Comparison of ENCODE assay signal across 8 cellular contexts in the genomic region with DNA sequence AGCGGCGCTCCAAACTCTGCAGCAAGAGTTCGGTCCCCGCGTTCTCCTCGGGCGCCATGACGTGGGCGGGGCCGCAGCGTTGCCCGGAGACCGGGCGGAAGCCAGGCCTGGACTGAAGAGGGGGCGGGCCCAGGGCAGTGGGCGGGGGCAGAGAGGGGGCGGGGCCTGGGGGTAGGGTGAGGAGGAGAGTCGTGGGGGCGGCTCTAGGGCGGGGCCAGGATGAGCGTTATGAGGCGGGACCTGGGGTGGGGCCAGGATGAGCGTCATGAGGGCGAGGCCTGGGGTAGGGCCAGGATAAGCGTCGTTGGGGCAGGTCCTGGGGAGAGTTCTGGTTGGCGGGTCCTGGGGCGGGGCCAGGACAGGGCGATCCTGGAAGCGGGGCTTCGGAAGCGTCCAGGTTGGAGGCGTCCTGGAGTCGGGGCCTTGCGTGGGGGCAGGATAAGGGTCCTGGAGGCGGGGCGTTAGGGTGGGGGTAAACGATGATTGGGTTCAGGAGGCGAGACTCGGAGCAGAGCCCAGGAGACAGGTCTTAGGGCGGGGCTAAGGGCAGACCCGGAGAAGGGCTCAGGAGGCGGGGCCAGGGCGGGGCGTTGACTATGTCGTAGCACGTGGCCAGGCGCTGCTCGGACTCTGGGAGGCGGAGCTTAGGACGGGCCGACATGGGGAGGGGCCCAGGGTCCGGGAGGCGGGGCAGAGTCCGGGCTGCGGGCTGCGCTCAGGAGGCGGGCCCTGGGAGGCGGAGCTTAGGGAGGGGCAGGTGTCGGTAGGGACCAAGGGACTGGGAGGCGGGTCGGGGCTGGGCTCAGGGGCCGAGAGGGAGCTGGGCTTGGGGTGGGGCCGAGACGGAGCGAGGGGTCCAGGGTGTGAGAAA.
DNase-seq lines count a peak whose midpoint lies in the region; ATAC-seq, FAIRE-seq and TF ChIP-seq lines count a peak whose summit lies in the region.
"Not testable (repeated sequence)": the region's sequence is repeated elsewhere in the genome, so short reads cannot be mapped to it uniquely, and the experiment has no call there.

No MANE protein-coding gene starts in this region.

- peak; percentile 89 for DNase-seq in GM12891 (ENCODE audit: insufficient read length, low spot score)
- peak; percentile 92 to 95 for DNase-seq in NCI-H2081 (lab: John Stamatoyannopoulos, UW)
- peak; percentile 99 for DNase-seq in T1000 (lab: John Stamatoyannopoulos, UW)
- DNase-seq in astrocyte of the cerebellum (ENCODE audit: low read depth) = peak; percentile 94
- peak; percentile 99 to 100 (median 100) for DNase-seq in right cardiac atrium
- DNase-seq in psoas muscle = peak; percentile 98 to 99
- peak; percentile 99 for DNase-seq in ureter (ENCODE audit: low spot score)

- under 1% methylated on average over 66 of the region's 66 CpGs for WGBS in right cardiac atrium
- 1% methylated on average over 54 to 66 of the region's 66 CpGs for WGBS in psoas muscle, 3 donors

- H3K36me3 ChIP-seq in psoas muscle (ENCODE audit: insufficient read depth in 1 of 2, low read depth in 1 of 2) = not testable (repeated sequence)

- ATAC-seq in HG02970 (IDR thresholded peaks at IDR 0.05; ENCODE audit: low FRiP score, unreplicated experiment) (peak; percentile 79), right cardiac atrium (peak; percentile 100), psoas muscle (peak; percentile 100)

- H3K4me3 ChIP-seq in astrocyte of the cerebellum (ENCODE audit: low read depth, low read length) = peak overlapping the region; percentile 72
- H3K4me3 ChIP-seq in right cardiac atrium (ENCODE audit: low read length) = peak overlapping the region; percentile 54
- peak overlapping the region; percentile 77 for H3K4me3 ChIP-seq in psoas muscle

- in situ Hi-C loops in astrocyte of the cerebellum (cut with HindIII; ENCODE audit: low sequenced_read_pairs) = not testable (repeated sequence)

- not testable (repeated sequence) for TF ChIP-seq POLR2A in GM12891 (IDR thresholded peaks at IDR 0.05; ENCODE audit: low read depth, low read length)

- TF ChIP-seq CTCF in astrocyte of the cerebellum (IDR thresholded peaks at IDR 0.05; ENCODE audit: low read depth, low read length, missing control alignments); psoas muscle (IDR thresholded peaks at IDR 0.05): not testable (repeated sequence)

- not testable (repeated sequence) for H3K27me3 ChIP-seq in right cardiac atrium (ENCODE audit: control insufficient read depth, insufficient read depth); psoas muscle (ENCODE audit: insufficient read depth in 3 of 3, low read length in 2 of 3)

- intact Hi-C loops in right cardiac atrium (cut with DNase I) = not testable (repeated sequence)
- intact Hi-C loops in psoas muscle (cut with DNase I) = loop anchor here in 1 of 2 donors (10.0 kb wide), 1 partner anchor 171 kb away; a partner anchor contains a TSS

- not testable (repeated sequence) for H3K9me3 ChIP-seq in right cardiac atrium (ENCODE audit: control insufficient read depth, low read length); psoas muscle

- FAIRE-seq in GM12891 (lab: Jason Lieb, UNC) = peak; percentile 73

- H3K27ac ChIP-seq in right cardiac atrium (ENCODE audit: low read length) = peak overlapping the region; percentile 70
- H3K27ac ChIP-seq in psoas muscle = peak overlapping the region; percentile 76

- H3K4me1 ChIP-seq in right cardiac atrium (ENCODE audit: control insufficient read depth, insufficient read depth, low read length); psoas muscle: not testable (repeated sequence)

Comparison
In these comparisons a context has a peak if more than half of its experiments do, and no peak if none do; other contexts are left out.
1. Peak in every context shown above with its lines: DNase-seq, ATAC-seq, H3K4me3 ChIP-seq and H3K27ac ChIP-seq.